ENCODE assay signal across 22 cellular contexts in genomic region chr20:37218431-37218830, GRCh38. TPM values are rescaled to one million over a fixed set of nuclear protein-coding genes. Genes with fewer than 3 reads are reported as not detected.
"Had no signal": no experiment of that assay in that cellular context is flagged by ENCODE, and none has a peak within 500 bp of the region (broad histone marks: within the 10 kb centered on the region; RNA-seq: fewer than 3 reads in every experiment).

No MANE protein-coding gene starts in this region.

- H3K9me3 ChIP-seq: esophagus squamous epithelium, right atrium auricular region, sigmoid colon, stomach had no signal

- H3K9me3 Mint-ChIP-seq: dendritic cell treated with granulocyte-macrophage colony-stimulating factor and Interleukin-4, amounts not matched to agents 40 ng/mL and 50 ng/mL, for 4 days; mesothelial cell of epicardium; natural killer cell; neural crest cell; type B pancreatic cell had no signal

- H3K4me1 Mint-ChIP-seq: mesothelial cell of epicardium had no signal

- H3K4me3 Mint-ChIP-seq: dendritic cell treated with granulocyte-macrophage colony-stimulating factor and Interleukin-4, amounts not matched to agents 40 ng/mL and 50 ng/mL, for 4 days; mesothelial cell of epicardium; natural killer cell; neural crest cell; type B pancreatic cell had no signal

- H3K27me3 ChIP-seq: esophagus squamous epithelium, hepatocyte, right atrium auricular region, sigmoid colon, stomach had no signal

- DNase-seq: esophagus squamous epithelium; foreskin melanocyte; head of caudate nucleus; kidney glomerular epithelial cell; natural killer cell; posterior cingulate gyrus; sigmoid colon; small intestine; stimulated activated CD4-positive, alpha-beta T cell treated with anti-CD3 and anti-CD28 coated beads, Interleukin-12 subunit alpha, Interleukin-12 subunit beta, amount 100 ng/mL, for 4 hours; stimulated activated naive CD4-positive, alpha-beta T cell; stomach had no signal

- H3K27ac ChIP-seq: esophagus squamous epithelium, hepatocyte, right atrium auricular region, sigmoid colon, stomach had no signal

- H3K4me3 ChIP-seq: esophagus squamous epithelium, hepatocyte, right atrium auricular region, sigmoid colon, stomach had no signal

- H3K27me3 Mint-ChIP-seq: dendritic cell treated with granulocyte-macrophage colony-stimulating factor and Interleukin-4, amounts not matched to agents 40 ng/mL and 50 ng/mL, for 4 days; type B pancreatic cell had no signal

- H3K4me2 ChIP-seq: hepatocyte had no signal

- H3K27ac Mint-ChIP-seq: dendritic cell treated with granulocyte-macrophage colony-stimulating factor and Interleukin-4, amounts not matched to agents 40 ng/mL and 50 ng/mL, for 4 days; mesothelial cell of epicardium; natural killer cell; type B pancreatic cell had no signal

- ATAC-seq: natural killer cell had no signal

- H2AFZ ChIP-seq: hepatocyte had no signal

RNA-seq across cellular contexts. Expression of gene GHRH, which starts 43.2 kb away (rescaled TPM):
- total RNA-seq: epithelial cell of proximal tubule, esophagus squamous epithelium, hepatocyte, liver, mesothelial cell of epicardium, mucosa of gallbladder, myocyte, natural killer cell, neural crest cell, osteocyte, sigmoid colon, stomach had no signal
- polyA plus RNA-seq: hepatocyte, liver, sigmoid colon, small intestine, stomach had no signal
